In the genomic region with DNA sequence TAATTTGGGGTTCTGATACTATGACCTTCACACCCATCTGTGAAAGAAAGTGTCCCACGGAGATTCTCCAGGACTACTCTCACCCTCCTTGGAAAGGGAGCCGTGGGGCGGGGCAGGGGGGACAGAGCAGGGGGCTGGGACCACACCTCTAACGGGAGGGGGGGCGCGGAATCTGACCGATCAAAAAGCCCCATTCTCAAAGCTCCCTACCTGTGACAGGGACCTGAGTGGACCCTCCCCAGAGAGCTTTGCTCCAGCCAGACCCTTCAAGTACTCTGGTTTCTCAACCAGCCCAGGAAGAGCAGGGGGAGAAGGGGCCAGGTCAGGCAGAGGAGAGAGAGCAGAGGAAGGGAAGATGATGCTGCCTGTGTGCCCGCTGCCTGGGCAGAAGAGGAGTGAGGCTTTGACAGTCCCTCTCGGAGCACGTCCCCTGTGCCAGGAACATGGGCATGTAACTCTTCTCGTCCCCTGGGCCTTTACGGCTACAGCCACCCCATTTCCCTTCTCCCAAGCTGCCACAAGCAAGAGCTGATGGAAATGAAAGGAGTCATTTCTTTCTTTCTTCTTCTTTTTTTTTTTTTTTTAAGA, we compare ENCODE assay signal across 10 cellular contexts. TPM values are rescaled to one million over a fixed set of nuclear protein-coding genes. Genes with fewer than 3 reads are reported as not detected.
DNase-seq lines count a peak whose midpoint lies in the region; ATAC-seq and TF ChIP-seq lines count a peak whose summit lies in the region.
"Had no signal": no experiment of that assay in that cellular context is flagged by ENCODE, and none has a peak within 500 bp of the region (broad histone marks: within the 10 kb centered on the region; RNA-seq: fewer than 3 reads in every experiment).

No MANE protein-coding gene starts in this region.

- DNase-seq in OCI-LY7 (ENCODE audit: low spot score), result no peak
- no peak for DNase-seq in gastrocnemius medialis
- DNase-seq in SHP77 (lab: John Stamatoyannopoulos, UW), result no peak
- DNase-seq in NCI-H2171 treated with DMSO at 0.1 percent for 48 hours (lab: John Stamatoyannopoulos, UW), result no peak
- DNase-seq in HCEC 1CT, result no peak
- DNase-seq in omental fat pad (ENCODE audit: low spot score), result no peak
- DNase-seq: T1000 had no signal

- no peak for TF ChIP-seq POLR2A in gastrocnemius medialis (IDR thresholded peaks at IDR 0.05)

- peak overlapping the region; percentile 96 for H2AFZ ChIP-seq in OCI-LY7 (ENCODE audit: low read length)

- H3K27me3 ChIP-seq in esophagus (ENCODE audit: control insufficient read depth in 1 of 2, insufficient read depth in 2 of 2, low read length in 2 of 2), result no peaks in the 10 kb centered on the region
- no peaks in the 10 kb centered on the region for H3K27me3 ChIP-seq in gastrocnemius medialis

- H4K20me1 ChIP-seq in OCI-LY7 (ENCODE audit: insufficient read depth, low read length), result no peaks in the 10 kb centered on the region

- CTCF ChIA-PET in OCI-LY7 (lab: Charles Lee; ENCODE audit: unreplicated experiment), result no interaction called here

- TF ChIP-seq CTCF in OCI-LY7 (conservative IDR thresholded peaks at IDR 0.05; ENCODE audit: low read length) (no peak), gastrocnemius medialis (IDR thresholded peaks at IDR 0.05 in 4 of 5, conservative IDR thresholded peaks at IDR 0.05 in 1 of 5) (no peak), omental fat pad (IDR thresholded peaks at IDR 0.05) (no peak)

- H3K27ac ChIP-seq in OCI-LY7 (ENCODE audit: low read depth, low read length, poor library complexity, severe bottlenecking) (no peak overlapping the region), esophagus (ENCODE audit: low read depth in 2 of 2, low read length in 1 of 2) (peak overlapping the region; percentile 84 to 94), gastrocnemius medialis (peak overlapping the region; percentile 80 to 87 (median 80))

- no TSS peak for BruUV-seq in OCI-LY7 (replicated peaks; lab: Mats Ljungman, UMichigan)

- 24 to 38% methylated on average over 12 of the region's 12 CpGs for WGBS in esophagus, 2 donors

- peak overlapping the region; percentile 70 for H3K4me2 ChIP-seq in OCI-LY7 (ENCODE audit: low read length)

- H3K9me3 ChIP-seq in OCI-LY7 (ENCODE audit: low read length) (no peaks in the 10 kb centered on the region), esophagus (ENCODE audit: control insufficient read depth in 2 of 2, insufficient read depth in 1 of 2, low read depth in 1 of 2, low read length in 1 of 2) (no peaks in the 10 kb centered on the region), gastrocnemius medialis (no peaks in the 10 kb centered on the region)

- H3K4me3 ChIP-seq in GM08714 (ENCODE audit: low read length) (peak overlapping the region; percentile 69; the same call in 1 of the 2 replicates), OCI-LY7 (ENCODE audit: low read depth, low read length, poor library complexity, severe bottlenecking) (peak overlapping the region; percentile 45), esophagus (ENCODE audit: low read depth in 1 of 2, low read length in 2 of 2) (peak overlapping the region; percentile 41 to 49), gastrocnemius medialis (peak overlapping the region; percentile 53 to 63 (median 59))

- peaks cover 14% of the 10 kb centered on the region for H3K4me1 ChIP-seq in OCI-LY7 (ENCODE audit: insufficient read depth, low read length, poor library complexity, severe bottlenecking)
- peaks cover 5 to 7% of the 10 kb centered on the region in 2 donors for H3K4me1 ChIP-seq in esophagus (ENCODE audit: control insufficient read depth in 2 of 2, insufficient read depth in 2 of 2, low read length in 1 of 2)
- peaks cover 15 to 17% of the 10 kb centered on the region in 2 donors for H3K4me1 ChIP-seq in gastrocnemius medialis

- intact Hi-C loops in OCI-LY7 (cut with micrococcal nuclease; ENCODE audit: unreplicated experiment) (no loop called here), gastrocnemius medialis (cut with DNase I; ENCODE audit: low total_unique reads) (no loop called here)

- ATAC-seq in gastrocnemius medialis, result no peak
- no peak for ATAC-seq in omental fat pad (ENCODE audit: low FRiP score)

- no peaks in the 10 kb centered on the region for H3K79me2 ChIP-seq in OCI-LY7 (ENCODE audit: insufficient read depth, low read depth, low read length)

- no peaks in the 10 kb centered on the region for H3K9me2 ChIP-seq in OCI-LY7 (ENCODE audit: insufficient read depth, low read length)

- H3K36me3 ChIP-seq in OCI-LY7 (ENCODE audit: insufficient read depth, low read length) (no peaks in the 10 kb centered on the region), esophagus (ENCODE audit: control insufficient read depth in 2 of 2, insufficient read depth in 2 of 2, low read length in 1 of 2) (peaks cover 0 to 4% of the 10 kb centered on the region in 2 donors), gastrocnemius medialis (peaks cover 0 to 10% of the 10 kb centered on the region in 2 donors)

- POLR2A ChIA-PET in OCI-LY7 (lab: Charles Lee), result no interaction called here

- in situ Hi-C loops in gastrocnemius medialis (cut with MboI; ENCODE audit: low sequenced_read_pairs in 4 of 4), result no loop called here

RNA-seq across cellular contexts. Expression of gene XAF1, which starts 0.7 kb away (rescaled TPM):
- 0.38 and 0.77 TPM in 2 replicates for total RNA-seq in OCI-LY7 (2014; rRNA removed; shearing (Covaris generic))
- total RNA-seq in OCI-LY7 (2022), result 0.46 TPM in 1 of 2 replicates, not detected in the other
- polyA plus RNA-seq in esophagus, result 10 to 100 TPM in 1 of 2 donors, 1 to 10 TPM in 1; 9.4 to 26.8 TPM
- total RNA-seq in gastrocnemius medialis, result 10 to 100 TPM in 2 of 4 donors, 1 to 10 TPM in 2; 6.1 to 15.7 (median 9.8) TPM
- total RNA-seq in omental fat pad, result 100 to 1,000 TPM in 1 of 4 donors, 10 to 100 TPM in 3; 17.5 to 201 (median 33.6) TPM

RNA-seq across cellular contexts. Expression of gene FBXO39, which starts 19.5 kb away (rescaled TPM):
- not detected in 2 replicates for total RNA-seq in OCI-LY7 (2014; rRNA removed; shearing (Covaris generic))
- total RNA-seq in OCI-LY7 (2022) (not detected in 2 replicates), gastrocnemius medialis (not detected), omental fat pad (1 to 10 TPM in 2 of 4 donors, under 1 TPM in 1, not detected in 1; 0.75 to 1.1 (median 1.0) TPM)
- polyA plus RNA-seq in esophagus, result under 1 TPM; 0.28 to 0.61 TPM

RNA-seq across cellular contexts. Expression of gene SLC13A5, which starts 43.4 kb away (rescaled TPM):
- total RNA-seq in OCI-LY7 (2014; rRNA removed; shearing (Covaris generic)), result not detected in 2 replicates
- not detected in 2 replicates for total RNA-seq in OCI-LY7 (2022)
- 1 to 10 TPM in 1 of 2 donors, under 1 TPM in 1; 0.49 to 2.1 TPM for polyA plus RNA-seq in esophagus
- total RNA-seq in gastrocnemius medialis, result under 1 TPM in 3 of 4 donors, not detected in 1; 0.10 to 0.64 (median 0.39) TPM
- total RNA-seq in omental fat pad, result under 1 TPM in 1 of 4 donors, not detected in 3; 0.25 TPM
- total RNA-seq: glomerular endothelial cell had no signal
